ENCODE assay signal across 8 cellular contexts in genomic region chr18:25340762-25341161, GRCh38.
"Had no signal": no experiment of that assay in that cellular context is flagged by ENCODE, and none has a peak within 500 bp of the region (broad histone marks: within the 10 kb centered on the region; RNA-seq: fewer than 3 reads in every experiment).

No MANE protein-coding gene starts in this region.

- ATAC-seq: GM12878 had no signal

- DNase-seq: GDM1, GF-D8 had no signal

- H3K4me3 ChIP-seq: GM12878 had no signal

- FAIRE-seq: G401.6, GM12878, GM12891, GM12892, GM18507, GM19239 had no signal
